In the genomic region with DNA sequence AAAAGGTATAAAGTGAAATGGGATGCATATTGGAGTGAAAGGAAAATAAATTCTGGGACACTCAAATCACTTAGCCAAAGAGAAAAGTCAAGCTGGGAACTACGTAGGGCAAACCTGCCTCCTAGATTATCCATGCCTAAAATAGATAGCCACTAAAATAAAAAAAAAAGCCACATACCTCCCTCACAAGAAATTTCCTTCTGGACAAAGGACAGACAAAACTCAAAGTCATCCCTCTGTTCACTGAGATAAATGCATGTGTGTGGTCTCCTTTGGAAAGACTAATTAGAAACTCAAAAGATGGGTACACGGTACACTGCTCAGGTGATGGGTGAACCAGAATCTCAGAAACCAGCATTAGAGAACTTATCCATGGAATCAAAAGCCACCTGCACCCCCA, we compare ENCODE assay signal across 1 cellular context.
TF ChIP-seq lines count a peak whose summit lies in the region.

No MANE protein-coding gene starts in this region.

TF ChIP-seq in K562, 482 proteins besides CTCF, POLR2A, EP300 and RAD21 (continued from another document and continues in another):
- TF ChIP-seq, protein P1, sequence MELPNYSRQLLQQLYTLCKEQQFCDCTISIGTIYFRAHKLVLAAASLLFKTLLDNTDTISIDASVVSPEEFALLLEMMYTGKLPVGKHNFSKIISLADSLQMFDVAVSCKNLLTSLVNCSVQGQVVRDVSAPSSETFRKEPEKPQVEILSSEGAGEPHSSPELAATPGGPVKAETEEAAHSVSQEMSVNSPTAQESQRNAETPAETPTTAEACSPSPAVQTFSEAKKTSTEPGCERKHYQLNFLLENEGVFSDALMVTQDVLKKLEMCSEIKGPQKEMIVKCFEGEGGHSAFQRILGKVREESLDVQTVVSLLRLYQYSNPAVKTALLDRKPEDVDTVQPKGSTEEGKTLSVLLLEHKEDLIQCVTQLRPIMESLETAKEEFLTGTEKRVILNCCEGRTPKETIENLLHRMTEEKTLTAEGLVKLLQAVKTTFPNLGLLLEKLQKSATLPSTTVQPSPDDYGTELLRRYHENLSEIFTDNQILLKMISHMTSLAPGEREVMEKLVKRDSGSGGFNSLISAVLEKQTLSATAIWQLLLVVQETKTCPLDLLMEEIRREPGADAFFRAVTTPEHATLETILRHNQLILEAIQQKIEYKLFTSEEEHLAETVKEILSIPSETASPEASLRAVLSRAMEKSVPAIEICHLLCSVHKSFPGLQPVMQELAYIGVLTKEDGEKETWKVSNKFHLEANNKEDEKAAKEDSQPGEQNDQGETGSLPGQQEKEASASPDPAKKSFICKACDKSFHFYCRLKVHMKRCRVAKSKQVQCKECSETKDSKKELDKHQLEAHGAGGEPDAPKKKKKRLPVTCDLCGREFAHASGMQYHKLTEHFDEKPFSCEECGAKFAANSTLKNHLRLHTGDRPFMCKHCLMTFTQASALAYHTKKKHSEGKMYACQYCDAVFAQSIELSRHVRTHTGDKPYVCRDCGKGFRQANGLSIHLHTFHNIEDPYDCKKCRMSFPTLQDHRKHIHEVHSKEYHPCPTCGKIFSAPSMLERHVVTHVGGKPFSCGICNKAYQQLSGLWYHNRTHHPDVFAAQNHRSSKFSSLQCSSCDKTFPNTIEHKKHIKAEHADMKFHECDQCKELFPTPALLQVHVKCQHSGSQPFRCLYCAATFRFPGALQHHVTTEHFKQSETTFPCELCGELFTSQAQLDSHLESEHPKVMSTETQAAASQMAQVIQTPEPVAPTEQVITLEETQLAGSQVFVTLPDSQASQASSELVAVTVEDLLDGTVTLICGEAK (IDR thresholded peaks at IDR 0.05): no peak
- TF ChIP-seq, protein P1 (CRISPR knock-in tag; IDR thresholded peaks at IDR 0.05): no peak
- TF ChIP-seq, protein P2, sequence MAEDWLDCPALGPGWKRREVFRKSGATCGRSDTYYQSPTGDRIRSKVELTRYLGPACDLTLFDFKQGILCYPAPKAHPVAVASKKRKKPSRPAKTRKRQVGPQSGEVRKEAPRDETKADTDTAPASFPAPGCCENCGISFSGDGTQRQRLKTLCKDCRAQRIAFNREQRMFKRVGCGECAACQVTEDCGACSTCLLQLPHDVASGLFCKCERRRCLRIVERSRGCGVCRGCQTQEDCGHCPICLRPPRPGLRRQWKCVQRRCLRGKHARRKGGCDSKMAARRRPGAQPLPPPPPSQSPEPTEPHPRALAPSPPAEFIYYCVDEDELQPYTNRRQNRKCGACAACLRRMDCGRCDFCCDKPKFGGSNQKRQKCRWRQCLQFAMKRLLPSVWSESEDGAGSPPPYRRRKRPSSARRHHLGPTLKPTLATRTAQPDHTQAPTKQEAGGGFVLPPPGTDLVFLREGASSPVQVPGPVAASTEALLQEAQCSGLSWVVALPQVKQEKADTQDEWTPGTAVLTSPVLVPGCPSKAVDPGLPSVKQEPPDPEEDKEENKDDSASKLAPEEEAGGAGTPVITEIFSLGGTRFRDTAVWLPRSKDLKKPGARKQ (CRISPR knock-in tag; IDR thresholded peaks at IDR 0.05): no peak
- TF ChIP-seq, protein P3, sequence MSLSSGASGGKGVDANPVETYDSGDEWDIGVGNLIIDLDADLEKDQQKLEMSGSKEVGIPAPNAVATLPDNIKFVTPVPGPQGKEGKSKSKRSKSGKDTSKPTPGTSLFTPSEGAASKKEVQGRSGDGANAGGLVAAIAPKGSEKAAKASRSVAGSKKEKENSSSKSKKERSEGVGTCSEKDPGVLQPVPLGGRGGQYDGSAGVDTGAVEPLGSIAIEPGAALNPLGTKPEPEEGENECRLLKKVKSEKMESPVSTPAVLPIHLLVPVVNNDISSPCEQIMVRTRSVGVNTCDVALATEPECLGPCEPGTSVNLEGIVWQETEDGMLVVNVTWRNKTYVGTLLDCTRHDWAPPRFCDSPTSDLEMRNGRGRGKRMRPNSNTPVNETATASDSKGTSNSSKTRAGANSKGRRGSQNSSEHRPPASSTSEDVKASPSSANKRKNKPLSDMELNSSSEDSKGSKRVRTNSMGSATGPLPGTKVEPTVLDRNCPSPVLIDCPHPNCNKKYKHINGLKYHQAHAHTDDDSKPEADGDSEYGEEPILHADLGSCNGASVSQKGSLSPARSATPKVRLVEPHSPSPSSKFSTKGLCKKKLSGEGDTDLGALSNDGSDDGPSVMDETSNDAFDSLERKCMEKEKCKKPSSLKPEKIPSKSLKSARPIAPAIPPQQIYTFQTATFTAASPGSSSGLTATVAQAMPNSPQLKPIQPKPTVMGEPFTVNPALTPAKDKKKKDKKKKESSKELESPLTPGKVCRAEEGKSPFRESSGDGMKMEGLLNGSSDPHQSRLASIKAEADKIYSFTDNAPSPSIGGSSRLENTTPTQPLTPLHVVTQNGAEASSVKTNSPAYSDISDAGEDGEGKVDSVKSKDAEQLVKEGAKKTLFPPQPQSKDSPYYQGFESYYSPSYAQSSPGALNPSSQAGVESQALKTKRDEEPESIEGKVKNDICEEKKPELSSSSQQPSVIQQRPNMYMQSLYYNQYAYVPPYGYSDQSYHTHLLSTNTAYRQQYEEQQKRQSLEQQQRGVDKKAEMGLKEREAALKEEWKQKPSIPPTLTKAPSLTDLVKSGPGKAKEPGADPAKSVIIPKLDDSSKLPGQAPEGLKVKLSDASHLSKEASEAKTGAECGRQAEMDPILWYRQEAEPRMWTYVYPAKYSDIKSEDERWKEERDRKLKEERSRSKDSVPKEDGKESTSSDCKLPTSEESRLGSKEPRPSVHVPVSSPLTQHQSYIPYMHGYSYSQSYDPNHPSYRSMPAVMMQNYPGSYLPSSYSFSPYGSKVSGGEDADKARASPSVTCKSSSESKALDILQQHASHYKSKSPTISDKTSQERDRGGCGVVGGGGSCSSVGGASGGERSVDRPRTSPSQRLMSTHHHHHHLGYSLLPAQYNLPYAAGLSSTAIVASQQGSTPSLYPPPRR (CRISPR knock-in tag; IDR thresholded peaks at IDR 0.05; ENCODE audit: borderline replicate concordance): no peak
- TF ChIP-seq TSC22D4 (tag; IDR thresholded peaks at IDR 0.05) (no peak), SMARCC2 (IDR thresholded peaks at IDR 0.05; ENCODE audit: low read depth) (no peak), POLR3A (IDR thresholded peaks at IDR 0.05; ENCODE audit: borderline replicate concordance, extremely low read depth, insufficient read depth, insufficient read length) (no peak), NFE2L1 (tag; IDR thresholded peaks at IDR 0.05; ENCODE audit: borderline replicate concordance, low read depth) (no peak), MTA1 (IDR thresholded peaks at IDR 0.05; ENCODE audit: borderline replicate concordance) (no peak), COPS2 (conservative IDR thresholded peaks at IDR 0.05) (no peak), E2F3 (CRISPR knock-in tag; IDR thresholded peaks at IDR 0.05) (no peak), ZNF263 (CRISPR knock-in tag; IDR thresholded peaks at IDR 0.05; ENCODE audit: borderline replicate concordance) (no peak), FOSL1 (tag; conservative IDR thresholded peaks at IDR 0.05) (no peak), HDAC6 (IDR thresholded peaks at IDR 0.05; ENCODE audit: low read depth, low read length) (no peak), ZNF165 (CRISPR knock-in tag; IDR thresholded peaks at IDR 0.05; ENCODE audit: borderline replicate concordance) (no peak), KLF1 (tag; IDR thresholded peaks at IDR 0.05) (no peak), PCBP2 (IDR thresholded peaks at IDR 0.05; ENCODE audit: low read depth, low read length, poor library complexity, severe bottlenecking) (no peak)
- TF ChIP-seq, protein P4, sequence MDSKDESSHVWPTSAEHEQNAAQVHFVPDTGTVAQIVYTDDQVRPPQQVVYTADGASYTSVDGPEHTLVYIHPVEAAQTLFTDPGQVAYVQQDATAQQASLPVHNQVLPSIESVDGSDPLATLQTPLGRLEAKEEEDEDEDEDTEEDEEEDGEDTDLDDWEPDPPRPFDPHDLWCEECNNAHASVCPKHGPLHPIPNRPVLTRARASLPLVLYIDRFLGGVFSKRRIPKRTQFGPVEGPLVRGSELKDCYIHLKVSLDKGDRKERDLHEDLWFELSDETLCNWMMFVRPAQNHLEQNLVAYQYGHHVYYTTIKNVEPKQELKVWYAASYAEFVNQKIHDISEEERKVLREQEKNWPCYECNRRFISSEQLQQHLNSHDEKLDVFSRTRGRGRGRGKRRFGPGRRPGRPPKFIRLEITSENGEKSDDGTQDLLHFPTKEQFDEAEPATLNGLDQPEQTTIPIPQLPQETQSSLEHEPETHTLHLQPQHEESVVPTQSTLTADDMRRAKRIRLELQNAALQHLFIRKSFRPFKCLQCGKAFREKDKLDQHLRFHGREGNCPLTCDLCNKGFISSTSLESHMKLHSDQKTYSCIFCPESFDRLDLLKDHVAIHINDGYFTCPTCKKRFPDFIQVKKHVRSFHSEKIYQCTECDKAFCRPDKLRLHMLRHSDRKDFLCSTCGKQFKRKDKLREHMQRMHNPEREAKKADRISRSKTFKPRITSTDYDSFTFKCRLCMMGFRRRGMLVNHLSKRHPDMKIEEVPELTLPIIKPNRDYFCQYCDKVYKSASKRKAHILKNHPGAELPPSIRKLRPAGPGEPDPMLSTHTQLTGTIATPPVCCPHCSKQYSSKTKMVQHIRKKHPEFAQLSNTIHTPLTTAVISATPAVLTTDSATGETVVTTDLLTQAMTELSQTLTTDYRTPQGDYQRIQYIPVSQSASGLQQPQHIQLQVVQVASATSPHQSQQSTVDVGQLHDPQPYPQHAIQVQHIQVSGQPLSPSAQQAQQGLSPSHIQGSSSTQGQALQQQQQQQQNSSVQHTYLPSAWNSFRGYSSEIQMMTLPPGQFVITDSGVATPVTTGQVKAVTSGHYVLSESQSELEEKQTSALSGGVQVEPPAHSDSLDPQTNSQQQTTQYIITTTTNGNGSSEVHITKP (IDR thresholded peaks at IDR 0.05; ENCODE audit: partially characterized antibody): no peak
- TF ChIP-seq, protein P5, sequence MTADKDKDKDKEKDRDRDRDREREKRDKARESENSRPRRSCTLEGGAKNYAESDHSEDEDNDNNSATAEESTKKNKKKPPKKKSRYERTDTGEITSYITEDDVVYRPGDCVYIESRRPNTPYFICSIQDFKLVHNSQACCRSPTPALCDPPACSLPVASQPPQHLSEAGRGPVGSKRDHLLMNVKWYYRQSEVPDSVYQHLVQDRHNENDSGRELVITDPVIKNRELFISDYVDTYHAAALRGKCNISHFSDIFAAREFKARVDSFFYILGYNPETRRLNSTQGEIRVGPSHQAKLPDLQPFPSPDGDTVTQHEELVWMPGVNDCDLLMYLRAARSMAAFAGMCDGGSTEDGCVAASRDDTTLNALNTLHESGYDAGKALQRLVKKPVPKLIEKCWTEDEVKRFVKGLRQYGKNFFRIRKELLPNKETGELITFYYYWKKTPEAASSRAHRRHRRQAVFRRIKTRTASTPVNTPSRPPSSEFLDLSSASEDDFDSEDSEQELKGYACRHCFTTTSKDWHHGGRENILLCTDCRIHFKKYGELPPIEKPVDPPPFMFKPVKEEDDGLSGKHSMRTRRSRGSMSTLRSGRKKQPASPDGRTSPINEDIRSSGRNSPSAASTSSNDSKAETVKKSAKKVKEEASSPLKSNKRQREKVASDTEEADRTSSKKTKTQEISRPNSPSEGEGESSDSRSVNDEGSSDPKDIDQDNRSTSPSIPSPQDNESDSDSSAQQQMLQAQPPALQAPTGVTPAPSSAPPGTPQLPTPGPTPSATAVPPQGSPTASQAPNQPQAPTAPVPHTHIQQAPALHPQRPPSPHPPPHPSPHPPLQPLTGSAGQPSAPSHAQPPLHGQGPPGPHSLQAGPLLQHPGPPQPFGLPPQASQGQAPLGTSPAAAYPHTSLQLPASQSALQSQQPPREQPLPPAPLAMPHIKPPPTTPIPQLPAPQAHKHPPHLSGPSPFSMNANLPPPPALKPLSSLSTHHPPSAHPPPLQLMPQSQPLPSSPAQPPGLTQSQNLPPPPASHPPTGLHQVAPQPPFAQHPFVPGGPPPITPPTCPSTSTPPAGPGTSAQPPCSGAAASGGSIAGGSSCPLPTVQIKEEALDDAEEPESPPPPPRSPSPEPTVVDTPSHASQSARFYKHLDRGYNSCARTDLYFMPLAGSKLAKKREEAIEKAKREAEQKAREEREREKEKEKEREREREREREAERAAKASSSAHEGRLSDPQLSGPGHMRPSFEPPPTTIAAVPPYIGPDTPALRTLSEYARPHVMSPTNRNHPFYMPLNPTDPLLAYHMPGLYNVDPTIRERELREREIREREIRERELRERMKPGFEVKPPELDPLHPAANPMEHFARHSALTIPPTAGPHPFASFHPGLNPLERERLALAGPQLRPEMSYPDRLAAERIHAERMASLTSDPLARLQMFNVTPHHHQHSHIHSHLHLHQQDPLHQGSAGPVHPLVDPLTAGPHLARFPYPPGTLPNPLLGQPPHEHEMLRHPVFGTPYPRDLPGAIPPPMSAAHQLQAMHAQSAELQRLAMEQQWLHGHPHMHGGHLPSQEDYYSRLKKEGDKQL (CRISPR knock-in tag; IDR thresholded peaks at IDR 0.05; ENCODE audit: borderline replicate concordance): no peak
- TF ChIP-seq, protein P6, sequence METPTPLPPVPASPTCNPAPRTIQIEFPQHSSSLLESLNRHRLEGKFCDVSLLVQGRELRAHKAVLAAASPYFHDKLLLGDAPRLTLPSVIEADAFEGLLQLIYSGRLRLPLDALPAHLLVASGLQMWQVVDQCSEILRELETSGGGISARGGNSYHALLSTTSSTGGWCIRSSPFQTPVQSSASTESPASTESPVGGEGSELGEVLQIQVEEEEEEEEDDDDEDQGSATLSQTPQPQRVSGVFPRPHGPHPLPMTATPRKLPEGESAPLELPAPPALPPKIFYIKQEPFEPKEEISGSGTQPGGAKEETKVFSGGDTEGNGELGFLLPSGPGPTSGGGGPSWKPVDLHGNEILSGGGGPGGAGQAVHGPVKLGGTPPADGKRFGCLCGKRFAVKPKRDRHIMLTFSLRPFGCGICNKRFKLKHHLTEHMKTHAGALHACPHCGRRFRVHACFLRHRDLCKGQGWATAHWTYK (CRISPR knock-in tag; IDR thresholded peaks at IDR 0.05): no peak
